ENCODE assay signal across 17 cellular contexts in the genomic region with DNA sequence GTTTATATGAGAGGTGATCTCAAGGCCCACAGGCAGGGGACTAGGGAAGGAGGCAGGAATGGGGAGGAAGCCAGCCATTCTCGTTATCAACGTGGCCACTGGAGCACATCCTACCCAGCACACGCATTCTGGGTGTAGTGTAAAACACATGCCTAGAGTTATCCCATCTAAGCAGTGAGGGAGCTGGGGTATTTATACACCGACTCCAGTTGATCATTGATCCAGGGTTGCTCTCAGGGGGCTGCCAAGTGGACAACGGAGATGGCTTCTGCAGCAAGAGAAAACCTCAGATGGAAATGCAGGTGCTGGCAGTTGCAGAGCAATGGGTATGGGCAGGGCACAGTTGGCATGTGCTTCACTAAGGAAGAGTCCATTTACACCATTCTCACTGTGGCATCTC. TPM values are rescaled to one million over a fixed set of nuclear protein-coding genes. Genes with fewer than 3 reads are reported as not detected.
DNase-seq lines count a peak whose midpoint lies in the region; ATAC-seq and TF ChIP-seq lines count a peak whose summit lies in the region.
"Had no signal": no experiment of that assay in that cellular context is flagged by ENCODE, and none has a peak within 500 bp of the region (broad histone marks: within the 10 kb centered on the region; RNA-seq: fewer than 3 reads in every experiment).

No MANE protein-coding gene starts in this region.

- H3K4me3 ChIP-seq in HEK293 (ENCODE audit: low read depth, low read length) (no peak overlapping the region), coronary artery (no peak overlapping the region), breast epithelium (no peak overlapping the region)
- H3K4me3 ChIP-seq: GM12878, GM23338 had no signal

- H3K9me3 ChIP-seq in HEK293 (ENCODE audit: control insufficient read depth, insufficient read depth, low read depth, low read length) = no peaks in the 10 kb centered on the region
- no peaks in the 10 kb centered on the region for H3K9me3 ChIP-seq in breast epithelium

- CTCF ChIA-PET in HEK293 (lab: Yijun Ruan, JAX) = interaction anchor here (1.3 to 3.5 kb wide), 6 partner anchors 45 to 646 kb away, joined by 3 to 29 read pairs (median 4); no protein-coding TSS in a partner anchor

- no peak for ATAC-seq in GM19467 (IDR thresholded peaks at IDR 0.05; ENCODE audit: unreplicated experiment)
- ATAC-seq: GM12878, GM23338, HCT116 had no signal

- H3K4me1 ChIP-seq in HEK293 (ENCODE audit: control insufficient read depth, insufficient read depth, low read length) (no peaks in the 10 kb centered on the region), breast epithelium (no peaks in the 10 kb centered on the region)

- no peak for TF ChIP-seq CTCF in HEK293 (tag by site-specific recombination; IDR thresholded peaks at IDR 0.05)
- no peak for TF ChIP-seq CTCF in coronary artery (IDR thresholded peaks at IDR 0.05)
- no peak for TF ChIP-seq CTCF in breast epithelium (IDR thresholded peaks at IDR 0.05)

- H3K27ac ChIP-seq in HEK293 (ENCODE audit: extremely low read depth, low read depth, low read length) (no peak overlapping the region), coronary artery (no peak overlapping the region), breast epithelium (no peak overlapping the region)

- DNase-seq in coronary artery (ENCODE audit: low spot score) = peak; percentile 2
- DNase-seq in posterior vena cava (ENCODE audit: low spot score) = peak; percentile 31
- no peak for DNase-seq in GF-D8 (lab: John Stamatoyannopoulos, UW)
- DNase-seq in breast epithelium (ENCODE audit: low spot score in 2 of 2) = no peak
- DNase-seq: C1 segment of cervical spinal cord; Calu3; CD4-positive, alpha-beta memory T cell; COR-L47; DMS53; DMS79 treated with DMSO at 0.1 percent for 48 hours; H9; HFFc6 had no signal

- intact Hi-C loops in posterior vena cava (cut with DNase I) (loop anchor here in 1 of 2 donors (10.0 kb wide), 2 partner anchors 550 to 630 kb away; no protein-coding TSS in a partner anchor), breast epithelium (cut with DNase I; ENCODE audit: low total_unique reads) (no loop called here)

- no peaks in the 10 kb centered on the region for H3K27me3 ChIP-seq in breast epithelium

- POLR2A ChIA-PET in HEK293 (lab: Yijun Ruan, JAX) = no interaction called here

- TF ChIP-seq POLR2A in breast epithelium (IDR thresholded peaks at IDR 0.05) = no peak

- H3K36me3 ChIP-seq in HEK293 (ENCODE audit: control insufficient read depth in 2 of 2, insufficient read depth in 1 of 2, low read length in 2 of 2) (no peaks in the 10 kb centered on the region), breast epithelium (no peaks in the 10 kb centered on the region)

TF ChIP-seq in HEK293, 187 proteins besides CTCF, POLR2A, EP300 and RAD21:
- TF ChIP-seq ZNF37A (tag by site-specific recombination; IDR thresholded peaks at IDR 0.05) (peak; percentile 93), ZNF350 (tag by site-specific recombination; IDR thresholded peaks at IDR 0.05) (no peak), ZSCAN23 (tag by site-specific recombination; IDR thresholded peaks at IDR 0.05) (no peak)

RNA-seq across cellular contexts. Expression of a gene that starts 30.4 kb away (rescaled TPM):
- total RNA-seq in posterior vena cava (100 to 1,000 TPM; 447 to 863 TPM), breast epithelium (100 to 1,000 TPM in 2 of 3 donors, 10 to 100 TPM in 1; 32.0 to 319 (median 115) TPM)

Comparison
In these comparisons a context has a peak if more than half of its experiments do, and no peak if none do; other contexts are left out.
1. DNase-seq: peak in coronary artery (single experiment) and posterior vena cava (single experiment); none in GF-D8 (single experiment) and breast epithelium (0 of 2).